ENCODE assay signal across 16 cellular contexts in the genomic region with DNA sequence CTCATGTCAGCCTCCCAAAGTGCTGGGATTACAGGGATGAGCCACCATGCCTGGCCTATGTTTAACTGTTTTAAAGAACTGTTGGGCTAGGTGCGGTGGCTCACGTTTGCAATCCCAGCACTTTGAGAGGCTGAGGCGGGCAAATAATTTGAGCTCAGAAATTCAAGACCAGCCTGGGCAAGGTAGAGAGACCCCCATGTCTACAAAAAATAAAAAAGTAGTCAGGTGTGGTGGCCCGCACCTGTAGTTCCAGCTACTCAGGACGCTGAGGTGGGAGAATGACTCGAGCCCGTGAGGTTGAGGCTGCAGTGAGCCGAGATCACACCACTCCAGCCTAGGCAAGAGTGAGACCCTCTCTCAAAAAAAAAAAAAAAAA. TPM values are rescaled to one million over a fixed set of nuclear protein-coding genes. Genes with fewer than 3 reads are reported as not detected.
DNase-seq lines count a peak whose midpoint lies in the region; ATAC-seq, FAIRE-seq and TF ChIP-seq lines count a peak whose summit lies in the region.
"Had no signal": no experiment of that assay in that cellular context is flagged by ENCODE, and none has a peak within 500 bp of the region (broad histone marks: within the 10 kb centered on the region; RNA-seq: fewer than 3 reads in every experiment).

No MANE protein-coding gene starts in this region.

- H3K27me3 Mint-ChIP-seq in activated T-helper 1 cell treated with anti-CD3 and anti-CD28 coated beads, Interleukin-12 subunit alpha, Interleukin-12 subunit beta, Interleukin-2, Interleukin-4 antibody, amounts not matched to agents 30 ng/mL and 10 ng/mL and 1 ng/mL, durations not matched to agents 14 hours and 24 hours and 36 hours (ENCODE audit: insufficient read depth), result no peaks in the 10 kb centered on the region

- no peak for FAIRE-seq in small intestine (lab: Jason Lieb, UNC)
- FAIRE-seq: D721Med had no signal

- H3K27ac Mint-ChIP-seq in activated T-helper 1 cell treated with anti-CD3 and anti-CD28 coated beads, Interleukin-12 subunit alpha, Interleukin-12 subunit beta, Interleukin-2, Interleukin-4 antibody, amounts not matched to agents 30 ng/mL and 10 ng/mL and 1 ng/mL, durations not matched to agents 14 hours and 24 hours and 36 hours, result peak overlapping the region; percentile 92

- ATAC-seq in HG03045 (IDR thresholded peaks at IDR 0.05; ENCODE audit: unreplicated experiment) (peak; percentile 5), HG02852 (IDR thresholded peaks at IDR 0.05; ENCODE audit: unreplicated experiment) (no peak)

- intact Hi-C loops in activated T-helper 1 cell treated with anti-CD3 and anti-CD28 coated beads, Interleukin-12 subunit alpha, Interleukin-12 subunit beta, Interleukin-2, Interleukin-4 antibody, amounts not matched to agents 30 ng/mL and 10 ng/mL and 1 ng/mL, durations not matched to agents 14 hours and 24 hours and 36 hours (cut with micrococcal nuclease), result no loop called here

- no peaks in the 10 kb centered on the region for H3K4me1 ChIP-seq in small intestine (ENCODE audit: control insufficient read depth in 2 of 2, insufficient read depth in 1 of 2, low read depth in 1 of 2, low read length in 1 of 2)
- H3K4me1 ChIP-seq: uterus had no signal

- H3K36me3 ChIP-seq in small intestine (ENCODE audit: control insufficient read depth in 2 of 2, insufficient read depth in 2 of 2, low read length in 2 of 2), result no peaks in the 10 kb centered on the region
- H3K36me3 ChIP-seq: uterus had no signal

- H3K27me3 ChIP-seq in small intestine (ENCODE audit: control insufficient read depth in 2 of 2, insufficient read depth in 2 of 2, low read length in 2 of 2), result no peaks in the 10 kb centered on the region

- H3K36me3 Mint-ChIP-seq in activated T-helper 1 cell treated with anti-CD3 and anti-CD28 coated beads, Interleukin-12 subunit alpha, Interleukin-12 subunit beta, Interleukin-2, Interleukin-4 antibody, amounts not matched to agents 30 ng/mL and 10 ng/mL and 1 ng/mL, durations not matched to agents 14 hours and 24 hours and 36 hours (ENCODE audit: low read depth), result peaks cover 23% of the 10 kb centered on the region

- no peaks in the 10 kb centered on the region for H3K9me3 Mint-ChIP-seq in activated T-helper 1 cell treated with anti-CD3 and anti-CD28 coated beads, Interleukin-12 subunit alpha, Interleukin-12 subunit beta, Interleukin-2, Interleukin-4 antibody, amounts not matched to agents 30 ng/mL and 10 ng/mL and 1 ng/mL, durations not matched to agents 14 hours and 24 hours and 36 hours

- no peaks in the 10 kb centered on the region for H3K9me3 ChIP-seq in small intestine (ENCODE audit: control insufficient read depth, low read depth)
- H3K9me3 ChIP-seq: uterus had no signal

- H3K4me1 Mint-ChIP-seq in activated T-helper 1 cell treated with anti-CD3 and anti-CD28 coated beads, Interleukin-12 subunit alpha, Interleukin-12 subunit beta, Interleukin-2, Interleukin-4 antibody, amounts not matched to agents 30 ng/mL and 10 ng/mL and 1 ng/mL, durations not matched to agents 14 hours and 24 hours and 36 hours (ENCODE audit: low read depth), result peaks cover 59% of the 10 kb centered on the region

- H3K4me3 ChIP-seq in small intestine (ENCODE audit: low read depth in 1 of 2, low read length in 2 of 2), result no peak overlapping the region
- H3K4me3 ChIP-seq: uterus had no signal

- no peak overlapping the region for H3K4me3 Mint-ChIP-seq in activated T-helper 1 cell treated with anti-CD3 and anti-CD28 coated beads, Interleukin-12 subunit alpha, Interleukin-12 subunit beta, Interleukin-2, Interleukin-4 antibody, amounts not matched to agents 30 ng/mL and 10 ng/mL and 1 ng/mL, durations not matched to agents 14 hours and 24 hours and 36 hours

- peak overlapping the region; percentile 50 to 79 for H3K27ac ChIP-seq in small intestine (ENCODE audit: low read depth in 1 of 2, low read length in 1 of 2)
- H3K27ac ChIP-seq: uterus had no signal

- no peak for TF ChIP-seq CTCF in GM13977 (IDR thresholded peaks at IDR 0.05; ENCODE audit: extremely low read depth, insufficient read depth, missing control alignments)

- in situ Hi-C loops in GM13977 (cut with MboI; ENCODE audit: low pct_unique_long_range_greater_than_20kb, low sequenced_read_pairs, unreplicated experiment), result no loop called here

- WGBS in small intestine, 3 donors, result 66 to 89% (median 81%) methylated on average over 8 of the region's 8 CpGs

- DNase-seq in activated CD8-positive, alpha-beta memory T cell treated with anti-CD3 and anti-CD28 coated beads for 24 hours, result peak; percentile 70
- no peak for DNase-seq in activated CD8-positive, alpha-beta memory T cell treated with anti-CD3 and anti-CD28 coated beads, Interleukin-2, amount 50 U/mL, for 4 hours
- no peak for DNase-seq in activated T-helper 1 cell treated with anti-CD3 and anti-CD28 coated beads, Interleukin-12 subunit alpha, Interleukin-12 subunit beta, Interleukin-2, Interleukin-4 antibody, amounts not matched to agents 30 ng/mL and 10 ng/mL and 1 ng/mL, durations not matched to agents 14 hours and 24 hours and 36 hours (ENCODE audit: low spot score)
- DNase-seq in small intestine, result no peak
- no peak for DNase-seq in hypothalamus (lab: John Stamatoyannopoulos, UW)
- no peak for DNase-seq in GM13977 (ENCODE audit: low spot score)
- DNase-seq: GF-D8, KBM-7, NCI-H1105 treated with DMSO at 0.1 percent for 48 hours, NCI-H2171, SHP77, uterus had no signal

RNA-seq across cellular contexts. Expression of a gene that starts 1.9 kb away (rescaled TPM):
- 259 and 287 TPM in 2 replicates for total RNA-seq in activated T-helper 1 cell treated with anti-CD3 and anti-CD28 coated beads, Interleukin-12 subunit alpha, Interleukin-12 subunit beta, Interleukin-2, Interleukin-4 antibody, amounts not matched to agents 30 ng/mL and 10 ng/mL and 1 ng/mL, durations not matched to agents 14 hours and 24 hours and 36 hours
- polyA plus RNA-seq in small intestine, result 1 to 10 TPM; 1.1 to 2.8 (median 2.4) TPM
- total RNA-seq: osteocyte had no signal

RNA-seq across cellular contexts. Expression of a gene that starts 24.9 kb away (rescaled TPM):
- total RNA-seq in activated T-helper 1 cell treated with anti-CD3 and anti-CD28 coated beads, Interleukin-12 subunit alpha, Interleukin-12 subunit beta, Interleukin-2, Interleukin-4 antibody, amounts not matched to agents 30 ng/mL and 10 ng/mL and 1 ng/mL, durations not matched to agents 14 hours and 24 hours and 36 hours, result 83.4 and 87.2 TPM in 2 replicates
- polyA plus RNA-seq in small intestine, result 100 to 1,000 TPM in 2 of 3 donors, 10 to 100 TPM in 1; 76.9 to 349 (median 231) TPM

RNA-seq across cellular contexts. Expression of a gene that starts 40.8 kb away (rescaled TPM):
- 173 and 178 TPM in 2 replicates for total RNA-seq in activated T-helper 1 cell treated with anti-CD3 and anti-CD28 coated beads, Interleukin-12 subunit alpha, Interleukin-12 subunit beta, Interleukin-2, Interleukin-4 antibody, amounts not matched to agents 30 ng/mL and 10 ng/mL and 1 ng/mL, durations not matched to agents 14 hours and 24 hours and 36 hours
- 100 to 1,000 TPM in 1 of 3 donors, 10 to 100 TPM in 2; 58.4 to 116 (median 59.5) TPM for polyA plus RNA-seq in small intestine

RNA-seq across cellular contexts. Expression of a gene that starts 55.7 kb away (rescaled TPM):
- 13.7 and 14.6 TPM in 2 replicates for total RNA-seq in activated T-helper 1 cell treated with anti-CD3 and anti-CD28 coated beads, Interleukin-12 subunit alpha, Interleukin-12 subunit beta, Interleukin-2, Interleukin-4 antibody, amounts not matched to agents 30 ng/mL and 10 ng/mL and 1 ng/mL, durations not matched to agents 14 hours and 24 hours and 36 hours
- polyA plus RNA-seq in small intestine, result 10 to 100 TPM; 42.7 to 71.6 (median 48.9) TPM
